ENCODE assay signal across 1 cellular context in the genomic region with DNA sequence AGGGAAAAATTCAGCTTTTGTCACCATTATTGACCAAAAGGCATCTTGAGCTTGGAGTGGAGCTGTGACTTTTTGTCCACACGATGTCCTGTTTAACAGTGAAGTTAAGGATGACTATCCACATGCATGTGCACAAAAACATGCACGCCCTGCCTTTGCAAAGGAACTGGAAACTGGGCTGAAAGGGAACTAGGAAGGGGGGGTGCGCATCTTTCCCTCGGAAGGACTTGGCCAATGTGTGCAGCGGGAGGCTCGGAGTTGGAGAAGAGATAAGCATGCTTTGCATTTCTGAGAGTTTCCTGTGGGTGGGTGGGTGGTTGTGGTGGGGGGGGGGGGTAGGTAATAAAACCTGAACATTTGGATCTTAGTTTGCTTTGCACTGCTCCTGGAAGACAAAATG.
TF ChIP-seq lines count a peak whose summit lies in the region.

No MANE protein-coding gene starts in this region.

TF ChIP-seq in SK-N-SH treated with all-trans-retinoic acid at 6 μM for 48 hours, 23 proteins besides CTCF, POLR2A, EP300 and RAD21 (continued from another document):
- no peak for TF ChIP-seq TOX (CRISPR knock-in tag; IDR thresholded peaks at IDR 0.05; ENCODE audit: borderline replicate concordance)
- no peak for TF ChIP-seq CSDC2 (CRISPR knock-in tag; IDR thresholded peaks at IDR 0.05)
- TF ChIP-seq, protein P1, sequence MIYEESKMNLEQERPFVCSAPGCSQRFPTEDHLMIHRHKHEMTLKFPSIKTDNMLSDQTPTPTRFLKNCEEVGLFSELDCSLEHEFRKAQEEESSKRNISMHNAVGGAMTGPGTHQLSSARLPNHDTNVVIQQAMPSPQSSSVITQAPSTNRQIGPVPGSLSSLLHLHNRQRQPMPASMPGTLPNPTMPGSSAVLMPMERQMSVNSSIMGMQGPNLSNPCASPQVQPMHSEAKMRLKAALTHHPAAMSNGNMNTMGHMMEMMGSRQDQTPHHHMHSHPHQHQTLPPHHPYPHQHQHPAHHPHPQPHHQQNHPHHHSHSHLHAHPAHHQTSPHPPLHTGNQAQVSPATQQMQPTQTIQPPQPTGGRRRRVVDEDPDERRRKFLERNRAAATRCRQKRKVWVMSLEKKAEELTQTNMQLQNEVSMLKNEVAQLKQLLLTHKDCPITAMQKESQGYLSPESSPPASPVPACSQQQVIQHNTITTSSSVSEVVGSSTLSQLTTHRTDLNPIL (CRISPR knock-in tag; IDR thresholded peaks at IDR 0.05; ENCODE audit: low read depth) = no peak
- no peak for TF ChIP-seq OSR1 (CRISPR knock-in tag; IDR thresholded peaks at IDR 0.05)
- TF ChIP-seq, protein P2, sequence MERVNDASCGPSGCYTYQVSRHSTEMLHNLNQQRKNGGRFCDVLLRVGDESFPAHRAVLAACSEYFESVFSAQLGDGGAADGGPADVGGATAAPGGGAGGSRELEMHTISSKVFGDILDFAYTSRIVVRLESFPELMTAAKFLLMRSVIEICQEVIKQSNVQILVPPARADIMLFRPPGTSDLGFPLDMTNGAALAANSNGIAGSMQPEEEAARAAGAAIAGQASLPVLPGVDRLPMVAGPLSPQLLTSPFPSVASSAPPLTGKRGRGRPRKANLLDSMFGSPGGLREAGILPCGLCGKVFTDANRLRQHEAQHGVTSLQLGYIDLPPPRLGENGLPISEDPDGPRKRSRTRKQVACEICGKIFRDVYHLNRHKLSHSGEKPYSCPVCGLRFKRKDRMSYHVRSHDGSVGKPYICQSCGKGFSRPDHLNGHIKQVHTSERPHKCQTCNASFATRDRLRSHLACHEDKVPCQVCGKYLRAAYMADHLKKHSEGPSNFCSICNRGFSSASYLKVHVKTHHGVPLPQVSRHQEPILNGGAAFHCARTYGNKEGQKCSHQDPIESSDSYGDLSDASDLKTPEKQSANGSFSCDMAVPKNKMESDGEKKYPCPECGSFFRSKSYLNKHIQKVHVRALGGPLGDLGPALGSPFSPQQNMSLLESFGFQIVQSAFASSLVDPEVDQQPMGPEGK (CRISPR knock-in tag; IDR thresholded peaks at IDR 0.05; ENCODE audit: borderline replicate concordance) = no peak
- no peak for TF ChIP-seq SNAI2 (CRISPR knock-in tag; IDR thresholded peaks at IDR 0.05)
- TF ChIP-seq GLIS3 (CRISPR knock-in tag; IDR thresholded peaks at IDR 0.05) = no peak
- no peak for TF ChIP-seq RARB (CRISPR knock-in tag; IDR thresholded peaks at IDR 0.05)
